ENCODE assay signal across 16 cellular contexts in the genomic region with DNA sequence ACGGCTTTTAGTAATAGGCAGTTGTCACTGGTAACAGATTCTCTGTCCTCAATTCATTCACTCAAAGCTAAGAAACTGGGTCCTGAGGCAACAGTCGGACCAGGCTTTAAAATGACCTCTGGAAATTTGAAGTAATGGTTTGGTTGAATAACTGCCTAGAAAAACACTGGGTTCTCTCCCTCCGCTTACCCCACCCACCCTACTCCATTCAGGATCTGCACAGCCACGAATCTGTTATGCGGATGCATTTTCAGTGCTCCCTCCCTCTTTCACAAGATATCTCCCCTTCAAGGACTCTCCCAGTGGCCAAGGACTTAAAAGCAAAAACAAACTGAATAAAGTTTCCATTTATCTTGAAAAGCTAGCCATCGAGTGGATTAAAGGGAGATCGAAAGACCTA.
DNase-seq lines count a peak whose midpoint lies in the region; ATAC-seq and TF ChIP-seq lines count a peak whose summit lies in the region.
"Had no signal": no experiment of that assay in that cellular context is flagged by ENCODE, and none has a peak within 500 bp of the region (broad histone marks: within the 10 kb centered on the region; RNA-seq: fewer than 3 reads in every experiment).

No MANE protein-coding gene starts in this region.

- H3K36me3 ChIP-seq in BLaER1 treated with 17β-estradiol and CSF1 and Interleukin-3, amounts not matched to agents 10 nM and 100 nM, result no peaks in the 10 kb centered on the region; a peak in 1 of 22 replicates
- H3K36me3 ChIP-seq in hepatocyte (replicated peaks; ENCODE audit: insufficient read depth, low read depth), result no peaks in the 10 kb centered on the region
- H3K36me3 ChIP-seq in SJCRH30, result no peaks in the 10 kb centered on the region

- H3K27ac Mint-ChIP-seq in neural crest cell (ENCODE audit: unreplicated experiment) (peak overlapping the region; percentile 8), type B pancreatic cell (peak overlapping the region; percentile 75)
- H3K27ac Mint-ChIP-seq: CD4-positive, alpha-beta memory T cell; HFFc6 had no signal

- TF ChIP-seq CTCF in hepatocyte (IDR thresholded peaks at IDR 0.05; ENCODE audit: poor library complexity), result no peak
- no peak for TF ChIP-seq CTCF in neural crest cell (conservative IDR thresholded peaks at IDR 0.05)
- TF ChIP-seq CTCF in type B pancreatic cell (conservative IDR thresholded peaks at IDR 0.05), result no peak

- in situ Hi-C loops in G401 (cut with HindIII; ENCODE audit: low sequenced_read_pairs), result no loop called here

- H3K36me3 Mint-ChIP-seq in neural crest cell (ENCODE audit: low read depth) (peaks cover 3% of the 10 kb centered on the region), type B pancreatic cell (no peaks in the 10 kb centered on the region)
- H3K36me3 Mint-ChIP-seq: CD4-positive, alpha-beta memory T cell had no signal

- 91% methylated on average over 7 of the region's 7 CpGs for WGBS in hepatocyte (ENCODE audit: low lambda C conversion rate, missing lambda C conversion rate)

- H3K4me1 ChIP-seq in BLaER1 treated with 17β-estradiol and CSF1 and Interleukin-3, amounts not matched to agents 10 nM and 100 nM, result peaks cover 21 to 66% (median 24%) of the 10 kb centered on the region in 10 experiments
- peaks cover 27% of the 10 kb centered on the region for H3K4me1 ChIP-seq in hepatocyte (ENCODE audit: insufficient read depth)
- H3K4me1 ChIP-seq in SJCRH30, result no peaks in the 10 kb centered on the region

- H3K9ac ChIP-seq in BLaER1 treated with 17β-estradiol and CSF1 and Interleukin-3, amounts not matched to agents 10 nM and 100 nM, result peak overlapping the region in 1 of 11 experiments; percentile 64; a peak in 1 of 22 replicates

- no peaks in the 10 kb centered on the region for H3K27me3 Mint-ChIP-seq in neural crest cell (ENCODE audit: low read depth)
- no peaks in the 10 kb centered on the region for H3K27me3 Mint-ChIP-seq in type B pancreatic cell
- H3K27me3 Mint-ChIP-seq: CD4-positive, alpha-beta memory T cell had no signal

- no peaks in the 10 kb centered on the region for H3K9me2 ChIP-seq in hepatocyte (replicated peaks; ENCODE audit: insufficient read depth)

- H3K4me3 Mint-ChIP-seq in neural crest cell, result no peak overlapping the region
- no peak overlapping the region for H3K4me3 Mint-ChIP-seq in type B pancreatic cell
- H3K4me3 Mint-ChIP-seq: CD4-positive, alpha-beta memory T cell; HFFc6 had no signal

- no peaks in the 10 kb centered on the region for H4K20me1 ChIP-seq in BLaER1 treated with 17β-estradiol and CSF1 and Interleukin-3, amounts not matched to agents 10 nM and 100 nM
- H4K20me1 ChIP-seq in hepatocyte (ENCODE audit: insufficient read depth, poor library complexity, severe bottlenecking), result no peaks in the 10 kb centered on the region

- no peak overlapping the region for H3K4me3 ChIP-seq in BLaER1 treated with 17β-estradiol and CSF1 and Interleukin-3, amounts not matched to agents 10 nM and 100 nM
- H3K4me3 ChIP-seq in hepatocyte (no peak overlapping the region), SJCRH30 (no peak overlapping the region)

- peaks cover 6 to 61% (median 27%) of the 10 kb centered on the region in 11 experiments; a peak in 20 of 22 replicates for H3K9me3 ChIP-seq in BLaER1 treated with 17β-estradiol and CSF1 and Interleukin-3, amounts not matched to agents 10 nM and 100 nM (replicated peaks in 1 of 11)
- H3K9me3 ChIP-seq in hepatocyte (ENCODE audit: low read depth) (no peaks in the 10 kb centered on the region), SJCRH30 (replicated peaks) (no peaks in the 10 kb centered on the region; the same call in 1 of the 2 replicates)

- H3K79me2 ChIP-seq in hepatocyte, result no peaks in the 10 kb centered on the region

- ATAC-seq in GM18520 (IDR thresholded peaks at IDR 0.05; ENCODE audit: unreplicated experiment), result no peak
- ATAC-seq: HepG2 had no signal

- H3K9me3 Mint-ChIP-seq in neural crest cell (peaks cover 3% of the 10 kb centered on the region), type B pancreatic cell (peaks cover 6% of the 10 kb centered on the region)
- H3K9me3 Mint-ChIP-seq: CD4-positive, alpha-beta memory T cell had no signal

- H2AFZ ChIP-seq in hepatocyte, result no peak overlapping the region

- no peak for DNase-seq in hepatocyte (ENCODE audit: low spot score)
- DNase-seq in neural crest cell (ENCODE audit: low read depth, low spot score), result no peak
- DNase-seq in type B pancreatic cell (ENCODE audit: extremely low spot score, unreplicated experiment), result no peak
- no peak for DNase-seq in SJCRH30
- no peak for DNase-seq in G401 (ENCODE audit: low spot score)
- DNase-seq: ACHN; CD4-positive, alpha-beta memory T cell; DMS153; EL; GDM1; HCEC 1CT; HFFc6 had no signal

- H3K4me2 ChIP-seq in BLaER1 treated with 17β-estradiol and CSF1 and Interleukin-3, amounts not matched to agents 10 nM and 100 nM, result peak overlapping the region in 7 of 11 experiments; percentile 1 to 85 (median 38); a peak in 10 of 22 replicates
- no peak overlapping the region for H3K4me2 ChIP-seq in hepatocyte

- peak overlapping the region in 2 of 11 experiments; percentile 66 to 77; a peak in 2 of 22 replicates for H3K27ac ChIP-seq in BLaER1 treated with 17β-estradiol and CSF1 and Interleukin-3, amounts not matched to agents 10 nM and 100 nM
- peak overlapping the region; percentile 1 for H3K27ac ChIP-seq in hepatocyte
- H3K27ac ChIP-seq in SJCRH30, result no peak overlapping the region
- H3K27ac ChIP-seq: C4-2B had no signal

- peaks cover 30% of the 10 kb centered on the region for H3K4me1 Mint-ChIP-seq in neural crest cell
- H3K4me1 Mint-ChIP-seq in type B pancreatic cell (ENCODE audit: unreplicated experiment), result peaks cover 50% of the 10 kb centered on the region

- H3K27me3 ChIP-seq in BLaER1 treated with 17β-estradiol and CSF1 and Interleukin-3, amounts not matched to agents 10 nM and 100 nM, result no peaks in the 10 kb centered on the region
- H3K27me3 ChIP-seq in hepatocyte (no peaks in the 10 kb centered on the region), SJCRH30 (peaks cover 4% of the 10 kb centered on the region; the same call in 1 of the 2 replicates)
